Comparison of ENCODE assay signal across 22 cellular contexts in the genomic region with DNA sequence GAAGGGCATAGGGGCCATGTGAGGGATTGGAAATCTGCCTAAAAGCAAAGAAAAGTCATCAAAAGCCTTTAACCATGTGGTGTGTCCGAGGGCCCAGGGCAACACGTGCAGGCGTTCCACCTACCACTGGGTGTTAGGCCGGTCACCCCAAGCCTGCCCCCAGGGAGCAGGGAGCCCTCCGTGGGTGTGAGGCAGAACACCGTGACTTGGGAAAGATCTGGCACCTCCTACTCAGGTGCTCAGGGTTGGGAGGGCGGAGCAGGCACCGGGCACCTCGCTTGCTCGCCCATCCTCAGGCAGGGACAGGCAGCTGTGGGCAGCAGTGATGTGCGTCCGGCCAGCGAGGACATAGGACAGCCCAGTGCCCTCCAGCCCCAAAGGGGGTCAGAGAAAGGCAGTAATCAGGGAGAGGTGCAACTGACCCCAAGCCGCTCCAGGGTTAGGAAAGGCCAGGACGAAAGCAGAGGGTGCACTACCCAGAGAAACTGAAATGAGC.
"Had no signal": no experiment of that assay in that cellular context is flagged by ENCODE, and none has a peak within 500 bp of the region (broad histone marks: within the 10 kb centered on the region; RNA-seq: fewer than 3 reads in every experiment).

No MANE protein-coding gene starts in this region.

- DNase-seq: activated CD4-positive, alpha-beta T cell treated with anti-CD3 and anti-CD28 coated beads, Interleukin-2, amount 50 U/mL, for 4 hours; activated CD4-positive, CD25-positive, alpha-beta regulatory T cell treated with anti-CD3 and anti-CD28 coated beads, Interleukin-2, amount 50 U/mL, for 72 hours; activated effector memory CD4-positive, alpha-beta T cell treated with Interleukin-2 at 50 U/mL for 16 hours; activated naive CD4-positive, alpha-beta T cell treated with anti-CD3 and anti-CD28 coated beads, Interleukin-2, amount 10 ng/mL, durations not matched to agents 7 days and 5 days; activated naive CD8-positive, alpha-beta T cell treated with anti-CD3 and anti-CD28 coated beads, Interleukin-2, amount 50 U/mL, for 24 hours; activated T-cell treated with anti-CD3 and anti-CD28 coated beads, Interleukin-2, amount 50 U/mL, for 4 hours; anterior cingulate cortex; caudate nucleus; midbrain; occipital lobe; stimulated activated CD4-positive, alpha-beta T cell treated with anti-CD3 and anti-CD28 coated beads, Interleukin-12 subunit alpha, Interleukin-12 subunit beta, amount 100 ng/mL, for 4 hours; stimulated activated CD4-positive, alpha-beta T cell treated with anti-CD3 and anti-CD28 coated beads, Interleukin-1b, Interleukin-23, amount 100 ng/mL, for 48 hours; stimulated activated naive CD4-positive, alpha-beta T cell treated with Interleukin-2 at 50 U/mL for 16 hours; SW 1271; T-helper 2 cell; uterus had no signal

- H3K36me3 Mint-ChIP-seq: activated naive CD4-positive, alpha-beta T cell treated with anti-CD3 and anti-CD28 coated beads, Interleukin-2, amount 10 ng/mL, durations not matched to agents 7 days and 5 days; brain had no signal

- H3K27me3 ChIP-seq: esophagus muscularis mucosa, tibial nerve, uterus had no signal

- H3K4me3 Mint-ChIP-seq: activated naive CD4-positive, alpha-beta T cell treated with anti-CD3 and anti-CD28 coated beads, Interleukin-2, amount 10 ng/mL, durations not matched to agents 7 days and 5 days; activated naive CD8-positive, alpha-beta T cell treated with anti-CD3 and anti-CD28 coated beads, Interleukin-2, amount 50 U/mL, for 24 hours; activated T-cell treated with anti-CD3 and anti-CD28 coated beads, Interleukin-2, amount 50 U/mL, for 4 hours; brain; nephron had no signal

- H3K4me1 ChIP-seq: uterus had no signal

- H3K27ac Mint-ChIP-seq: activated naive CD4-positive, alpha-beta T cell treated with anti-CD3 and anti-CD28 coated beads, Interleukin-2, amount 10 ng/mL, durations not matched to agents 7 days and 5 days; activated naive CD8-positive, alpha-beta T cell treated with anti-CD3 and anti-CD28 coated beads, Interleukin-2, amount 50 U/mL, for 24 hours; progenitor cell of endocrine pancreas had no signal

- ATAC-seq: activated naive CD8-positive, alpha-beta T cell treated with anti-CD3 and anti-CD28 coated beads, Interleukin-2, amount 50 U/mL, for 24 hours; activated T-cell treated with anti-CD3 and anti-CD28 coated beads, Interleukin-2, amount 50 U/mL, for 4 hours had no signal

- H3K4me3 ChIP-seq: esophagus muscularis mucosa, tibial nerve, uterus had no signal

- H3K36me3 ChIP-seq: esophagus muscularis mucosa, tibial nerve, uterus had no signal

- H3K9me3 Mint-ChIP-seq: activated naive CD4-positive, alpha-beta T cell treated with anti-CD3 and anti-CD28 coated beads, Interleukin-2, amount 10 ng/mL, durations not matched to agents 7 days and 5 days; activated naive CD8-positive, alpha-beta T cell treated with anti-CD3 and anti-CD28 coated beads, Interleukin-2, amount 50 U/mL, for 24 hours; activated T-cell treated with anti-CD3 and anti-CD28 coated beads, Interleukin-2, amount 50 U/mL, for 4 hours; nephron had no signal

- H3K27ac ChIP-seq: esophagus muscularis mucosa, tibial nerve, uterus, VCaP had no signal

- H3K9me3 ChIP-seq: esophagus muscularis mucosa, tibial nerve, uterus had no signal
